Comparison of ENCODE assay signal across 18 cellular contexts in genomic region chr18:43882358-43882757, GRCh38.
DNase-seq lines count a peak whose midpoint lies in the region; TF ChIP-seq lines count a peak whose summit lies in the region.
"Had no signal": no experiment of that assay in that cellular context is flagged by ENCODE, and none has a peak within 500 bp of the region (broad histone marks: within the 10 kb centered on the region; RNA-seq: fewer than 3 reads in every experiment).

No MANE protein-coding gene starts in this region.

- WGBS in mesenchymal stem cell, result 88% methylated on average over 1 of the region's 2 CpGs
- WGBS in suprapubic skin, result 25% methylated on average over 2 of the region's 2 CpGs
- no CpG with 5 or more reads among the region's 2 CpGs for WGBS in neuronal stem cell (ENCODE audit: extremely low coverage in 2 of 2, insufficient read length in 2 of 2, insufficient replicate concordance in 1 of 2), 2 donors

- TF ChIP-seq CTCF in suprapubic skin (IDR thresholded peaks at IDR 0.05), result no peak

- no peaks in the 10 kb centered on the region for H3K9me3 ChIP-seq in mesenchymal stem cell (ENCODE audit: control insufficient read depth, low read length)
- H3K9me3 ChIP-seq in suprapubic skin, result no peaks in the 10 kb centered on the region
- H3K9me3 ChIP-seq in neuronal stem cell (replicated peaks in 1 of 2; ENCODE audit: control insufficient read depth in 2 of 2, insufficient read depth in 1 of 2, low read depth in 1 of 2, low read length in 2 of 2), result no peaks in the 10 kb centered on the region

- H3K36me3 ChIP-seq in mesenchymal stem cell (ENCODE audit: control insufficient read depth in 1 of 2, insufficient read depth in 2 of 2, low read depth in 1 of 2, low read length in 2 of 2) (peaks cover 0 to 13% of the 10 kb centered on the region in 2 experiments), suprapubic skin (no peaks in the 10 kb centered on the region), neuronal stem cell (replicated peaks in 1 of 2; ENCODE audit: control insufficient read depth in 2 of 2, insufficient read depth in 2 of 2, low read length in 2 of 2) (no peaks in the 10 kb centered on the region)

- H2AK5ac ChIP-seq in mesenchymal stem cell (ENCODE audit: low read length, severe bottlenecking) (no peak overlapping the region), neuronal stem cell (ENCODE audit: low read depth, low read length) (no peak overlapping the region)

- peak overlapping the region; percentile 83 for H2AFZ ChIP-seq in mesenchymal stem cell (ENCODE audit: low read depth, low read length)
- H2AFZ ChIP-seq in neuronal stem cell (ENCODE audit: low read length), result no peak overlapping the region
- H2AFZ ChIP-seq: PC-9 had no signal

- no peak overlapping the region for H2BK15ac ChIP-seq in mesenchymal stem cell (ENCODE audit: low read depth, poor library complexity, severe bottlenecking)
- no peak overlapping the region for H2BK15ac ChIP-seq in neuronal stem cell (ENCODE audit: low read length)

- no peak for TF ChIP-seq EP300 in suprapubic skin (IDR thresholded peaks at IDR 0.05)

- H4K91ac ChIP-seq in mesenchymal stem cell (ENCODE audit: low read length) (no peak overlapping the region), neuronal stem cell (ENCODE audit: low read depth, low read length, poor library complexity) (no peak overlapping the region)

- no peak for TF ChIP-seq POLR2A in suprapubic skin (IDR thresholded peaks at IDR 0.05)

- H3K14ac ChIP-seq in mesenchymal stem cell (ENCODE audit: low read length in 2 of 2) (no peak overlapping the region), neuronal stem cell (ENCODE audit: low read length) (no peak overlapping the region)

- DNase-seq in fibroblast of gingiva (ENCODE audit: low read depth) (peak; percentile 51), mesenchymal stem cell (no peak), suprapubic skin (ENCODE audit: low spot score in 2 of 2) (peak; percentile 66 to 79), neuronal stem cell (ENCODE audit: low spot score) (no peak), NCI-H187 treated with DMSO at 0.1 percent for 48 hours (lab: John Stamatoyannopoulos, UW) (no peak), dermis blood vessel endothelial cell (no peak)
- DNase-seq: AML-193; CD4-positive, CD25-positive, alpha-beta regulatory T cell; DMS79; GDM1; GOT3; KBM-7; NCI-H1092; NCI-H1694; NCI-H446; PC-9; SHP77 had no signal

- no peak overlapping the region for H4K8ac ChIP-seq in mesenchymal stem cell (ENCODE audit: low read length)
- no peak overlapping the region for H4K8ac ChIP-seq in neuronal stem cell (ENCODE audit: low read depth, low read length)

- no peak overlapping the region for H3K4me2 ChIP-seq in mesenchymal stem cell (ENCODE audit: low read length, poor library complexity, severe bottlenecking)
- H3K4me2 ChIP-seq in neuronal stem cell (ENCODE audit: insufficient read depth, low read length, poor library complexity, severe bottlenecking), result no peak overlapping the region
- H3K4me2 ChIP-seq: PC-9 had no signal

- H3K4me1 ChIP-seq in mesenchymal stem cell (ENCODE audit: control insufficient read depth, insufficient read depth, low read depth, low read length), result peaks cover 1% of the 10 kb centered on the region
- H3K4me1 ChIP-seq in suprapubic skin, result no peaks in the 10 kb centered on the region
- H3K4me1 ChIP-seq in neuronal stem cell (ENCODE audit: control insufficient read depth in 2 of 2, insufficient read depth in 1 of 2, low read depth in 1 of 2, low read length in 2 of 2), result peaks cover 0 to 2% of the 10 kb centered on the region in 2 donors

- H3K9ac ChIP-seq in mesenchymal stem cell (ENCODE audit: low read length) (peak overlapping the region; percentile 11), neuronal stem cell (ENCODE audit: low read depth, low read length, poor library complexity) (no peak overlapping the region)

- H3K79me1 ChIP-seq in mesenchymal stem cell (replicated peaks; ENCODE audit: low read length, poor library complexity, severe bottlenecking) (no peaks in the 10 kb centered on the region), neuronal stem cell (ENCODE audit: low read depth, low read length) (no peaks in the 10 kb centered on the region)

- H3K4ac ChIP-seq in mesenchymal stem cell (ENCODE audit: low read depth in 1 of 2, low read length in 2 of 2) (peak overlapping the region in 1 of 2 experiments; percentile 35), neuronal stem cell (ENCODE audit: low read length) (no peak overlapping the region)

- H3K4me3 ChIP-seq in mesenchymal stem cell (ENCODE audit: insufficient read depth in 1 of 2, low read depth in 1 of 2, low read length in 2 of 2) (no peak overlapping the region), suprapubic skin (no peak overlapping the region), neuronal stem cell (ENCODE audit: low read length in 2 of 2) (no peak overlapping the region)
- H3K4me3 ChIP-seq: PC-9 had no signal

- no peak overlapping the region for H3K27ac ChIP-seq in mesenchymal stem cell (ENCODE audit: low read length, poor library complexity, severe bottlenecking)
- H3K27ac ChIP-seq in suprapubic skin, result peak overlapping the region; percentile 43
- H3K27ac ChIP-seq in neuronal stem cell (replicated peaks; ENCODE audit: low read length), result no peak overlapping the region
- H3K27ac ChIP-seq: PC-9 had no signal

- H2BK5ac ChIP-seq in mesenchymal stem cell (ENCODE audit: low read depth, low read length, poor library complexity, severe bottlenecking), result no peak overlapping the region
- no peak overlapping the region for H2BK5ac ChIP-seq in neuronal stem cell (ENCODE audit: low read length)

- H2BK120ac ChIP-seq in mesenchymal stem cell (ENCODE audit: low read depth, low read length) (no peak overlapping the region), neuronal stem cell (ENCODE audit: low read depth, low read length) (no peak overlapping the region)

- peak overlapping the region in 1 of 2 experiments; percentile 34 for H3K18ac ChIP-seq in mesenchymal stem cell (ENCODE audit: low read depth in 1 of 2, low read length in 2 of 2)
- no peak overlapping the region for H3K18ac ChIP-seq in neuronal stem cell (ENCODE audit: low read length)

- H2BK12ac ChIP-seq in mesenchymal stem cell (ENCODE audit: low read length in 2 of 2) (no peak overlapping the region), neuronal stem cell (ENCODE audit: low read length) (no peak overlapping the region)

- no peak overlapping the region for H3K23ac ChIP-seq in mesenchymal stem cell (ENCODE audit: low read length in 2 of 2)
- no peak overlapping the region for H3K23ac ChIP-seq in neuronal stem cell (ENCODE audit: low read depth, low read length, poor library complexity)

- H3K27me3 ChIP-seq in mesenchymal stem cell (ENCODE audit: control insufficient read depth in 1 of 2, insufficient read depth in 1 of 2, low read length in 2 of 2), result no peaks in the 10 kb centered on the region
- no peaks in the 10 kb centered on the region for H3K27me3 ChIP-seq in suprapubic skin
- no peaks in the 10 kb centered on the region for H3K27me3 ChIP-seq in neuronal stem cell (ENCODE audit: control insufficient read depth in 3 of 3, insufficient read depth in 3 of 3, low read depth in 1 of 3, low read length in 3 of 3)

TF ChIP-seq in PFSK-1, 5 proteins besides CTCF, POLR2A, EP300 and RAD21:
- TF ChIP-seq POLR2AphosphoS5 (IDR thresholded peaks at IDR 0.05; ENCODE audit: low read depth, low read length) (peak; percentile 19; the same call in 1 of the 2 replicates), FOXP2 (optimal IDR thresholded peaks at IDR 0.05; ENCODE audit: borderline replicate concordance, extremely low read depth, extremely low read length, insufficient read depth) (no peak)

Comparison
In these comparisons a context has a peak if more than half of its experiments do, and no peak if none do; other contexts are left out.
1. DNase-seq: peak in fibroblast of gingiva (single experiment) and suprapubic skin (2 of 2); none in mesenchymal stem cell (single experiment), neuronal stem cell (single experiment), NCI-H187 treated with DMSO at 0.1 percent for 48 hours (single experiment) and dermis blood vessel endothelial cell (single experiment).